In genomic region chr9:34405719-34406118, GRCh38 we compare ENCODE assay signal across 29 cellular contexts. TPM values are rescaled to one million over a fixed set of nuclear protein-coding genes. Genes with fewer than 3 reads are reported as not detected.
DNase-seq lines count a peak whose midpoint lies in the region; TF ChIP-seq lines count a peak whose summit lies in the region.
"Had no signal": no experiment of that assay in that cellular context is flagged by ENCODE, and none has a peak within 500 bp of the region (broad histone marks: within the 10 kb centered on the region; RNA-seq: fewer than 3 reads in every experiment).

No MANE protein-coding gene starts in this region.

- no peak for TF ChIP-seq CTCF in fibroblast of villous mesenchyme (IDR thresholded peaks at IDR 0.05; ENCODE audit: insufficient read depth, low read depth, low read length)

- in situ Hi-C loops in ACHN (cut with HindIII; ENCODE audit: low pct_ligation_motif_present, low pct_unique_long_range_greater_than_20kb, low sequenced_read_pairs), result no loop called here

- H3K36me3 ChIP-seq in SJCRH30, result no peaks in the 10 kb centered on the region
- H3K36me3 ChIP-seq: colonic mucosa had no signal

- DNase-seq in A172 (ENCODE audit: low spot score) (peak; percentile 46), GM04503 (ENCODE audit: low read depth) (peak; percentile 15), amniotic epithelial cell (ENCODE audit: low read depth) (peak; percentile 54), fibroblast of villous mesenchyme (ENCODE audit: low read depth) (peak; percentile 47), SJCRH30 (no peak), ACHN (no peak), DMS53 (lab: John Stamatoyannopoulos, UW) (no peak), NCI-H187 (lab: John Stamatoyannopoulos, UW) (no peak)
- DNase-seq: 8988T; activated CD4-positive, alpha-beta memory T cell treated with anti-CD3 and anti-CD28 coated beads, Interleukin-2, amount 10 ng/mL, durations not matched to agents 7 days and 5 days; activated effector memory CD4-positive, alpha-beta T cell treated with Interleukin-2 at 50 U/mL for 16 hours; activated naive CD8-positive, alpha-beta T cell treated with anti-CD3 and anti-CD28 coated beads, Interleukin-2, amount 10 ng/mL, durations not matched to agents 7 days and 5 days; body of pancreas; Calu3; colonic mucosa; effector memory CD8-positive, alpha-beta T cell; glutamatergic neuron; mammary epithelial cell; MG63; NCI-H1417 treated with DMSO at 0.1 percent for 48 hours; NCI-H2107; OCI-M1; Right ventricle myocardium superior; stimulated activated CD8-positive, alpha-beta memory T cell treated with anti-CD3 and anti-CD28 coated beads, Interleukin-4, amount 100 ng/mL, for 48 hours; upper lobe of left lung had no signal

- H3K27me3 ChIP-seq in SJCRH30, result no peaks in the 10 kb centered on the region
- H3K27me3 ChIP-seq: BLaER1 treated with 17β-estradiol and CSF1 and Interleukin-3, amounts not matched to agents 10 nM and 100 nM; body of pancreas; colonic mucosa; esophagus muscularis mucosa; MG63; upper lobe of left lung had no signal

- H3K9me3 ChIP-seq in SJCRH30 (replicated peaks), result no peaks in the 10 kb centered on the region
- H3K9me3 ChIP-seq: BLaER1 treated with 17β-estradiol and CSF1 and Interleukin-3, amounts not matched to agents 10 nM and 100 nM; body of pancreas; colonic mucosa; esophagus muscularis mucosa; MG63; upper lobe of left lung had no signal

- no peak overlapping the region for H3K4me3 ChIP-seq in fibroblast of villous mesenchyme (ENCODE audit: low read depth, low read length)
- H3K4me3 ChIP-seq in SJCRH30, result no peak overlapping the region
- H3K4me3 ChIP-seq: BLaER1 treated with 17β-estradiol and CSF1 and Interleukin-3, amounts not matched to agents 10 nM and 100 nM; body of pancreas; colonic mucosa; esophagus muscularis mucosa; MG63; upper lobe of left lung had no signal

- no peaks in the 10 kb centered on the region for H3K4me1 ChIP-seq in SJCRH30
- H3K4me1 ChIP-seq: BLaER1 treated with 17β-estradiol and CSF1 and Interleukin-3, amounts not matched to agents 10 nM and 100 nM; body of pancreas; colonic mucosa; upper lobe of left lung had no signal

- H3K27ac ChIP-seq in SJCRH30, result no peak overlapping the region
- H3K27ac ChIP-seq: BLaER1 treated with 17β-estradiol and CSF1 and Interleukin-3, amounts not matched to agents 10 nM and 100 nM; body of pancreas; colonic mucosa; esophagus muscularis mucosa; upper lobe of left lung had no signal

RNA-seq across cellular contexts. Expression of gene MYORG, which starts 29.0 kb away (rescaled TPM):
- total RNA-seq in A172 (2014; rRNA removed; shearing (Covaris generic)), result 3.5 and 4.6 TPM in 2 replicates
- total RNA-seq in fibroblast of villous mesenchyme, result 0.64 and 1.3 TPM in 2 replicates
- total RNA-seq in SJCRH30 (2014; rRNA removed; shearing (Covaris generic)), result 1.7 and 1.8 TPM in 2 replicates

RNA-seq across cellular contexts. Expression of gene FAM219A, which starts 52.7 kb away (rescaled TPM):
- 11.1 and 11.6 TPM in 2 replicates for total RNA-seq in A172 (2014; rRNA removed; shearing (Covaris generic))
- 9.3 and 9.9 TPM in 2 replicates for total RNA-seq in fibroblast of villous mesenchyme
- total RNA-seq in SJCRH30 (2014; rRNA removed; shearing (Covaris generic)), result 4.7 and 4.9 TPM in 2 replicates

RNA-seq across cellular contexts. Expression of gene DNAI1, which starts 52.9 kb away (rescaled TPM):
- total RNA-seq in A172 (2014; rRNA removed; shearing (Covaris generic)), result not detected in 2 replicates
- under 0.01 TPM in 1 of 2 replicates, not detected in the other for total RNA-seq in fibroblast of villous mesenchyme
- total RNA-seq in SJCRH30 (2014; rRNA removed; shearing (Covaris generic)), result 0.08 and 0.28 TPM in 2 replicates
- total RNA-seq: activated CD4-positive, alpha-beta memory T cell treated with anti-CD3 and anti-CD28 coated beads, Interleukin-2, amount 10 ng/mL, durations not matched to agents 7 days and 5 days; activated naive CD8-positive, alpha-beta T cell treated with anti-CD3 and anti-CD28 coated beads, Interleukin-2, amount 10 ng/mL, durations not matched to agents 7 days and 5 days; Calu3; colonic mucosa; esophagus muscularis mucosa; kidney epithelial cell; mammary epithelial cell; pulmonary artery endothelial cell; Right ventricle myocardium superior had no signal

Comparison
In these comparisons a context has a peak if more than half of its experiments do, and no peak if none do; other contexts are left out.
1. DNase-seq: peak in A172 (single experiment), GM04503 (single experiment), amniotic epithelial cell (single experiment) and fibroblast of villous mesenchyme (single experiment); none in SJCRH30 (0 of 2), ACHN (single experiment), DMS53 (single experiment) and NCI-H187 (0 of 2).